Comparison of ENCODE assay signal across 24 cellular contexts in genomic region chr20:10581823-10582222, GRCh38.
DNase-seq lines count a peak whose midpoint lies in the region; ATAC-seq and TF ChIP-seq lines count a peak whose summit lies in the region.
"Had no signal": no experiment of that assay in that cellular context is flagged by ENCODE, and none has a peak within 500 bp of the region (broad histone marks: within the 10 kb centered on the region; RNA-seq: fewer than 3 reads in every experiment).

No MANE protein-coding gene starts in this region.

- peaks cover 12% of the 10 kb centered on the region for H3K36me3 Mint-ChIP-seq in nephron progenitor cell (ENCODE audit: low read depth)
- H3K36me3 Mint-ChIP-seq: stimulated activated effector memory CD8-positive, alpha-beta T cell treated with anti-CD3 and anti-CD28 coated beads, Interleukin-12 subunit alpha, Interleukin-12 subunit beta, amount 100 ng/mL, for 72 hours had no signal

- peak overlapping the region; percentile 67 for H3K27ac ChIP-seq in epithelial cell of prostate
- H3K27ac ChIP-seq: 22Rv1, colonic mucosa, lower lobe of right lung, right atrium auricular region, upper lobe of left lung had no signal

- H3K27me3 Mint-ChIP-seq in nephron progenitor cell (ENCODE audit: low read depth, poor library complexity): no peaks in the 10 kb centered on the region
- H3K27me3 Mint-ChIP-seq: activated naive CD8-positive, alpha-beta T cell treated with anti-CD3 and anti-CD28 coated beads, Interleukin-2, amount 50 U/mL, for 24 hours had no signal

- H3K27ac Mint-ChIP-seq in nephron progenitor cell: no peak overlapping the region
- H3K27ac Mint-ChIP-seq: activated naive CD8-positive, alpha-beta T cell treated with anti-CD3 and anti-CD28 coated beads, Interleukin-2, amount 50 U/mL, for 24 hours; CD8-positive, alpha-beta T cell; stimulated activated effector memory CD8-positive, alpha-beta T cell treated with anti-CD3 and anti-CD28 coated beads, Interleukin-12 subunit alpha, Interleukin-12 subunit beta, amount 100 ng/mL, for 72 hours had no signal

- no peak for ATAC-seq in HG03280 (IDR thresholded peaks at IDR 0.05; ENCODE audit: unreplicated experiment)
- ATAC-seq: activated naive CD8-positive, alpha-beta T cell treated with anti-CD3 and anti-CD28 coated beads, Interleukin-2, amount 50 U/mL, for 24 hours; CD8-positive, alpha-beta T cell; esophagus mucosa; lower lobe of right lung; Panc1; stimulated activated effector memory CD8-positive, alpha-beta T cell treated with anti-CD3 and anti-CD28 coated beads, Interleukin-12 subunit alpha, Interleukin-12 subunit beta, amount 100 ng/mL, for 72 hours had no signal

- no peak overlapping the region for H3K4me3 Mint-ChIP-seq in nephron progenitor cell
- H3K4me3 Mint-ChIP-seq: activated naive CD8-positive, alpha-beta T cell treated with anti-CD3 and anti-CD28 coated beads, Interleukin-2, amount 50 U/mL, for 24 hours; CD8-positive, alpha-beta T cell; neural crest cell; stimulated activated effector memory CD8-positive, alpha-beta T cell treated with anti-CD3 and anti-CD28 coated beads, Interleukin-12 subunit alpha, Interleukin-12 subunit beta, amount 100 ng/mL, for 72 hours had no signal

- DNase-seq in DMS153 (lab: John Stamatoyannopoulos, UW): peak; percentile 13
- no peak for DNase-seq in DMS153 treated with DMSO at 0.1 percent for 48 hours (lab: John Stamatoyannopoulos, UW; ENCODE audit: unreplicated experiment)
- peak; percentile 74 for DNase-seq in RPMI7951 (ENCODE audit: low read depth)
- DNase-seq in epithelial cell of prostate (ENCODE audit: low read depth, low spot score): no peak
- DNase-seq in skeletal muscle cell (ENCODE audit: low read depth): peak; percentile 78
- no peak for DNase-seq in nephron progenitor cell
- no peak for DNase-seq in OCI-M1 (lab: John Stamatoyannopoulos, UW)
- DNase-seq: activated naive CD8-positive, alpha-beta T cell treated with anti-CD3 and anti-CD28 coated beads, Interleukin-2, amount 50 U/mL, for 24 hours; CD8-positive, alpha-beta T cell; colonic mucosa; KBM-7; lower lobe of right lung; NCI-H1417; NCI-H345; stimulated activated CD4-positive, alpha-beta T cell treated with anti-CD3 and anti-CD28 coated beads, Interleukin-4, amount 100 ng/mL, for 4 hours; T-helper 1 cell; upper lobe of left lung had no signal

- TF ChIP-seq CTCF in nephron progenitor cell (IDR thresholded peaks at IDR 0.05): no peak

- H3K9me3 Mint-ChIP-seq in nephron progenitor cell: peaks cover 8% of the 10 kb centered on the region
- H3K9me3 Mint-ChIP-seq: activated naive CD8-positive, alpha-beta T cell treated with anti-CD3 and anti-CD28 coated beads, Interleukin-2, amount 50 U/mL, for 24 hours; CD8-positive, alpha-beta T cell; stimulated activated effector memory CD8-positive, alpha-beta T cell treated with anti-CD3 and anti-CD28 coated beads, Interleukin-12 subunit alpha, Interleukin-12 subunit beta, amount 100 ng/mL, for 72 hours had no signal

- peaks cover 47% of the 10 kb centered on the region for H3K4me1 Mint-ChIP-seq in nephron progenitor cell

- no peak overlapping the region for H3K4me3 ChIP-seq in skeletal muscle cell (ENCODE audit: low read depth, low read length)
- H3K4me3 ChIP-seq: colonic mucosa, lower lobe of right lung, right atrium auricular region, upper lobe of left lung had no signal

Comparison
In these comparisons a context has a peak if more than half of its experiments do, and no peak if none do; other contexts are left out.
1. DNase-seq: peak in DMS153 (single experiment), RPMI7951 (single experiment) and skeletal muscle cell (single experiment); none in DMS153 treated with DMSO at 0.1 percent for 48 hours (single experiment), epithelial cell of prostate (single experiment), nephron progenitor cell (single experiment) and OCI-M1 (single experiment).